8 cellular contexts compared by ENCODE assay signal in the genomic region with DNA sequence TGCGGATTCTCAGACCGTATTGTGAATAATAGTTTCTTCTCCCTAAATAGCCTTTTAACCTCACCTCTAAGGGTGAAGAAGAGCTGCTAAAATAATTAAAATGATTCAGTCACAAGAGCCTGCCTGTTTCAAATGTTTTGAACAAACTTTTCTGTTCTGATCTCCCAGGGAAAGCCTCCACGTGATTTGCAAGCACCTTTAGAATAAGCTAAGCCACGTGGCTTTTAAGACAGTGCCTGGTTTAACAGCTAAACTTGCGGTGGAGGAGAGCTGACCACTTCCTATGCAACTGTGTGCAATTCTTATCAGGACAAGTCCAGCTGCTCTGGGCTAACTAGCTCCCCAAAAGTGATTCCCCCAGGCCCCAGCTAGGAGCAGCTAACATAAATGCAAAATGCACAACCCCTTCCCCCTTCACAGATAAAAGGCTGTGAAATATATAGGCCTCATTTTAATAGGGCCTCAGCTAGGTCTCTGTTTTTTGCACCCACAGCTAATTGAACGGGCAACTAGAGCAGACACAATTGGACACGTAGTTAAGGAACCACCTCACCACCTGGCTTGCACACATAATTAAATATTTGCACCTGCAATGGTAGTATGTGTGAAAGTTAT.
DNase-seq lines count a peak whose midpoint lies in the region; ATAC-seq and TF ChIP-seq lines count a peak whose summit lies in the region.

No MANE protein-coding gene starts in this region.

- H3K36me3 Mint-ChIP-seq in activated T-helper 1 cell treated with anti-CD3 and anti-CD28 coated beads, Interleukin-12 subunit alpha, Interleukin-12 subunit beta, Interleukin-2, Interleukin-4 antibody, amounts not matched to agents 30 ng/mL and 10 ng/mL and 1 ng/mL, durations not matched to agents 14 hours and 24 hours and 36 hours (ENCODE audit: low read depth) = no peaks in the 10 kb centered on the region

- no peak overlapping the region for H3K4me3 ChIP-seq in colonic mucosa
- H3K4me3 ChIP-seq in brain microvascular endothelial cell (ENCODE audit: low read depth, low read length) = no peak overlapping the region

- H3K4me1 Mint-ChIP-seq in activated T-helper 1 cell treated with anti-CD3 and anti-CD28 coated beads, Interleukin-12 subunit alpha, Interleukin-12 subunit beta, Interleukin-2, Interleukin-4 antibody, amounts not matched to agents 30 ng/mL and 10 ng/mL and 1 ng/mL, durations not matched to agents 14 hours and 24 hours and 36 hours (ENCODE audit: low read depth) = peaks cover 12% of the 10 kb centered on the region

- no peaks in the 10 kb centered on the region for H3K4me1 ChIP-seq in colonic mucosa

- no peak for TF ChIP-seq CTCF in colonic mucosa (IDR thresholded peaks at IDR 0.05)
- no peak for TF ChIP-seq CTCF in brain microvascular endothelial cell (IDR thresholded peaks at IDR 0.05; ENCODE audit: low read depth, low read length, missing control alignments)

- H3K27ac Mint-ChIP-seq in activated T-helper 1 cell treated with anti-CD3 and anti-CD28 coated beads, Interleukin-12 subunit alpha, Interleukin-12 subunit beta, Interleukin-2, Interleukin-4 antibody, amounts not matched to agents 30 ng/mL and 10 ng/mL and 1 ng/mL, durations not matched to agents 14 hours and 24 hours and 36 hours = no peak overlapping the region

- no peak overlapping the region for H3K9ac ChIP-seq in colonic mucosa (ENCODE audit: low read depth in 2 of 2, low read length in 2 of 2)

- peak; percentile 42 for DNase-seq in Daoy (ENCODE audit: low read depth)
- no peak for DNase-seq in activated T-helper 1 cell treated with anti-CD3 and anti-CD28 coated beads, Interleukin-12 subunit alpha, Interleukin-12 subunit beta, Interleukin-2, Interleukin-4 antibody, amounts not matched to agents 30 ng/mL and 10 ng/mL and 1 ng/mL, durations not matched to agents 14 hours and 24 hours and 36 hours (ENCODE audit: low spot score)
- no peak for DNase-seq in NCI-H226
- no peak for DNase-seq in NCI-H69 (lab: John Stamatoyannopoulos, UW)
- DNase-seq in colonic mucosa = no peak
- no peak for DNase-seq in brain microvascular endothelial cell

- H3K27me3 ChIP-seq in colonic mucosa = no peaks in the 10 kb centered on the region
- no peaks in the 10 kb centered on the region for H3K27me3 ChIP-seq in brain microvascular endothelial cell (replicated peaks)

- peak overlapping the region; percentile 1 for H3K4me3 Mint-ChIP-seq in activated T-helper 1 cell treated with anti-CD3 and anti-CD28 coated beads, Interleukin-12 subunit alpha, Interleukin-12 subunit beta, Interleukin-2, Interleukin-4 antibody, amounts not matched to agents 30 ng/mL and 10 ng/mL and 1 ng/mL, durations not matched to agents 14 hours and 24 hours and 36 hours

- peaks cover 8% of the 10 kb centered on the region for H3K9me3 Mint-ChIP-seq in activated T-helper 1 cell treated with anti-CD3 and anti-CD28 coated beads, Interleukin-12 subunit alpha, Interleukin-12 subunit beta, Interleukin-2, Interleukin-4 antibody, amounts not matched to agents 30 ng/mL and 10 ng/mL and 1 ng/mL, durations not matched to agents 14 hours and 24 hours and 36 hours

- ATAC-seq in GM19468 (IDR thresholded peaks at IDR 0.05; ENCODE audit: extremely low read depth, unreplicated experiment) = peak; percentile 83
- peak; percentile 95 for ATAC-seq in HG03565 (IDR thresholded peaks at IDR 0.05; ENCODE audit: unreplicated experiment)

- H3K9me3 ChIP-seq in colonic mucosa = no peaks in the 10 kb centered on the region

- in situ Hi-C loops in brain microvascular endothelial cell (cut with HindIII; ENCODE audit: low pct_ligation_motif_present, low sequenced_read_pairs) = no loop called here

- intact Hi-C loops in activated T-helper 1 cell treated with anti-CD3 and anti-CD28 coated beads, Interleukin-12 subunit alpha, Interleukin-12 subunit beta, Interleukin-2, Interleukin-4 antibody, amounts not matched to agents 30 ng/mL and 10 ng/mL and 1 ng/mL, durations not matched to agents 14 hours and 24 hours and 36 hours (cut with micrococcal nuclease) = no loop called here
- intact Hi-C loops in colonic mucosa (cut with DNase I) = no loop called here

- no peak overlapping the region for H3K27ac ChIP-seq in colonic mucosa
- no peak overlapping the region for H3K27ac ChIP-seq in brain microvascular endothelial cell

- no peaks in the 10 kb centered on the region for H3K36me3 ChIP-seq in colonic mucosa
- no peaks in the 10 kb centered on the region for H3K36me3 ChIP-seq in brain microvascular endothelial cell (replicated peaks)

- peaks cover 4% of the 10 kb centered on the region for H3K27me3 Mint-ChIP-seq in activated T-helper 1 cell treated with anti-CD3 and anti-CD28 coated beads, Interleukin-12 subunit alpha, Interleukin-12 subunit beta, Interleukin-2, Interleukin-4 antibody, amounts not matched to agents 30 ng/mL and 10 ng/mL and 1 ng/mL, durations not matched to agents 14 hours and 24 hours and 36 hours (ENCODE audit: insufficient read depth)
